ENCODE assay signal across 12 cellular contexts in genomic region chr6:106522557-106522956, GRCh38.
A peak's percentile ranks its signal among the peaks of the same experiment; 100 is the strongest.
DNase-seq lines count a peak whose midpoint lies in the region; ATAC-seq and TF ChIP-seq lines count a peak whose summit lies in the region.
"Had no signal": no experiment of that assay in that cellular context is flagged by ENCODE, and none has a peak within 500 bp of the region (broad histone marks: within the 10 kb centered on the region; RNA-seq: fewer than 3 reads in every experiment).

No MANE protein-coding gene starts in this region.

- H3K27me3 Mint-ChIP-seq in activated naive CD4-positive, alpha-beta T cell treated with anti-CD3 and anti-CD28 coated beads for 36 hours (ENCODE audit: low read depth): no peaks in the 10 kb centered on the region

- no peak for TF ChIP-seq CTCF in OCI-LY3 (IDR thresholded peaks at IDR 0.05; ENCODE audit: low read depth, low read length)

- peak overlapping the region; percentile 77 for H3K4me3 Mint-ChIP-seq in activated naive CD4-positive, alpha-beta T cell treated with anti-CD3 and anti-CD28 coated beads for 36 hours

- no peaks in the 10 kb centered on the region for H3K9me3 Mint-ChIP-seq in activated naive CD4-positive, alpha-beta T cell treated with anti-CD3 and anti-CD28 coated beads for 36 hours

- H3K79me2 ChIP-seq in OCI-LY3 (ENCODE audit: low read length): peaks cover 86% of the 10 kb centered on the region
- H3K79me2 ChIP-seq: hepatocyte had no signal

- peaks cover 1% of the 10 kb centered on the region for H3K36me3 Mint-ChIP-seq in activated naive CD4-positive, alpha-beta T cell treated with anti-CD3 and anti-CD28 coated beads for 36 hours (ENCODE audit: low read depth)

- H3K27me3 ChIP-seq in OCI-LY3 (ENCODE audit: low read depth, low read length) (no peaks in the 10 kb centered on the region), thymus (ENCODE audit: control insufficient read depth, insufficient read depth) (no peaks in the 10 kb centered on the region)
- no peaks in the 10 kb centered on the region for H3K27me3 ChIP-seq in effector memory CD4-positive, alpha-beta T cell (replicated peaks; ENCODE audit: control insufficient read depth, insufficient read depth, low read length, poor library complexity, severe bottlenecking)
- H3K27me3 ChIP-seq: ascending aorta, hepatocyte had no signal

- H3K4me2 ChIP-seq in OCI-LY3 (ENCODE audit: low read length): peak overlapping the region; percentile 99
- H3K4me2 ChIP-seq: hepatocyte had no signal

- H3K4me1 ChIP-seq in OCI-LY3 (ENCODE audit: low read length) (peaks cover 74% of the 10 kb centered on the region), thymus (ENCODE audit: control insufficient read depth, insufficient read depth, low read length) (peaks cover 17% of the 10 kb centered on the region)
- H3K4me1 ChIP-seq in effector memory CD4-positive, alpha-beta T cell (ENCODE audit: control insufficient read depth, insufficient read depth, low read length, poor library complexity, severe bottlenecking): peaks cover 33% of the 10 kb centered on the region
- H3K4me1 ChIP-seq: ascending aorta had no signal

- peaks cover 68% of the 10 kb centered on the region for H3K4me1 Mint-ChIP-seq in activated naive CD4-positive, alpha-beta T cell treated with anti-CD3 and anti-CD28 coated beads for 36 hours (ENCODE audit: low read depth)

- H3K9ac ChIP-seq in OCI-LY3 (ENCODE audit: low read length): peak overlapping the region; percentile 95

- H3K27ac ChIP-seq in OCI-LY3 (ENCODE audit: low read length) (peak overlapping the region; percentile 100), thymus (ENCODE audit: low read depth) (no peak overlapping the region)
- H3K27ac ChIP-seq in effector memory CD4-positive, alpha-beta T cell (ENCODE audit: insufficient read depth, low read length, poor library complexity, severe bottlenecking): peak overlapping the region; percentile 94
- H3K27ac ChIP-seq: ascending aorta, hepatocyte had no signal

- H3K9me3 ChIP-seq in OCI-LY3 (ENCODE audit: insufficient read depth, low read length): no peaks in the 10 kb centered on the region
- no peaks in the 10 kb centered on the region for H3K9me3 ChIP-seq in effector memory CD4-positive, alpha-beta T cell (ENCODE audit: control insufficient read depth, low read length)
- H3K9me3 ChIP-seq in thymus (ENCODE audit: control insufficient read depth): no peaks in the 10 kb centered on the region
- H3K9me3 ChIP-seq: ascending aorta had no signal

- H4K20me1 ChIP-seq in OCI-LY3 (ENCODE audit: insufficient read depth, low read length): no peaks in the 10 kb centered on the region

- peaks cover 11% of the 10 kb centered on the region for H3K36me3 ChIP-seq in OCI-LY3 (replicated peaks; ENCODE audit: low read depth, low read length)
- H3K36me3 ChIP-seq in effector memory CD4-positive, alpha-beta T cell (ENCODE audit: control insufficient read depth, insufficient read depth, low read length): no peaks in the 10 kb centered on the region
- H3K36me3 ChIP-seq in thymus (ENCODE audit: control insufficient read depth, insufficient read depth): no peaks in the 10 kb centered on the region
- H3K36me3 ChIP-seq: ascending aorta had no signal

- peak overlapping the region; percentile 99 for H3K27ac Mint-ChIP-seq in activated naive CD4-positive, alpha-beta T cell treated with anti-CD3 and anti-CD28 coated beads for 36 hours

- CTCF ChIA-PET in activated naive CD4-positive, alpha-beta T cell treated with anti-CD3 and anti-CD28 coated beads for 36 hours (lab: Charles Lee): interaction anchor here (0.8 to 6.6 kb wide), 12 partner anchors 9 to 77 kb away, joined by 3 to 53 read pairs (median 4); no protein-coding TSS in a partner anchor

- H3K4me3 ChIP-seq in OCI-LY3 (ENCODE audit: low read length) (peak overlapping the region; percentile 80), thymus (ENCODE audit: low read length) (peak overlapping the region; percentile 49)
- peak overlapping the region; percentile 68 for H3K4me3 ChIP-seq in effector memory CD4-positive, alpha-beta T cell (ENCODE audit: insufficient read depth, low read depth, low read length, poor library complexity, severe bottlenecking)
- H3K4me3 ChIP-seq: hepatocyte had no signal

- intact Hi-C loops in activated naive CD4-positive, alpha-beta T cell treated with anti-CD3 and anti-CD28 coated beads for 36 hours (cut with micrococcal nuclease): loop anchor here (5.0 kb wide), 3 partner anchors 325 to 1740 kb away; partner anchors contain the start of gene SNX3

- 81% methylated on average over 2 of the region's 2 CpGs for WGBS in thymus

- DNase-seq in activated naive CD4-positive, alpha-beta T cell treated with anti-CD3 and anti-CD28 coated beads for 36 hours: no peak
- DNase-seq in activated naive CD4-positive, alpha-beta T cell (lab: John Stamatoyannopoulos, UW): no peak
- no peak for DNase-seq in effector memory CD4-positive, alpha-beta T cell
- DNase-seq: NCI-H146, OCI-M1 had no signal

- H2AFZ ChIP-seq in OCI-LY3 (ENCODE audit: low read depth, low read length): no peak overlapping the region
- H2AFZ ChIP-seq: hepatocyte had no signal

- ATAC-seq in GM21717 (IDR thresholded peaks at IDR 0.05; ENCODE audit: unreplicated experiment) (no peak), HG03196 (IDR thresholded peaks at IDR 0.05; ENCODE audit: unreplicated experiment) (no peak), GM18498 (IDR thresholded peaks at IDR 0.05; ENCODE audit: unreplicated experiment) (no peak)
